Comparison of ENCODE assay signal across 16 cellular contexts in the genomic region with DNA sequence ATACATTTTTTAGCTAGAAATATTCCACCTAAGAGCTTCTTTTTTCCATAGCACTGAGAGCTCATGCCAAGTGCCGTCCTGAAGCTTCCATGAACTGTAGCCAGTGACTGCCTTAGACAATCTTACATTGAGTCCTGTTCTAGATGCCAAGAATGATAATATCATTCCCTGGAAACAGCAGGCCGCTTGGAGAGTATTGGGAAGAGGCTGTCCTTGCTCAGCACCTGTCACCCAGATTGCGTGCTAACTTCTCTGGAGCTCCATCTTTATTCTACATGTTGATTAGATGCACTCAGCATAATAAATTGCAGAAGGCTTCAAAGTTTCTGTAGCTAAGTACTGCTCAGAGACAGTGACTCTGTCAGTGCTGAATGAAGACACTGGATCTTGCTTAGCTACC.
DNase-seq lines count a peak whose midpoint lies in the region; ATAC-seq, FAIRE-seq and TF ChIP-seq lines count a peak whose summit lies in the region.
"Had no signal": no experiment of that assay in that cellular context is flagged by ENCODE, and none has a peak within 500 bp of the region (broad histone marks: within the 10 kb centered on the region; RNA-seq: fewer than 3 reads in every experiment).

No MANE protein-coding gene starts in this region.

- peaks cover 6 to 13% of the 10 kb centered on the region in 2 donors for H3K4me1 ChIP-seq in gastrocnemius medialis
- H3K4me1 ChIP-seq: BLaER1 had no signal

- ATAC-seq in gastrocnemius medialis (peak in 1 of 2 donors; percentile 38), HG02763 (IDR thresholded peaks at IDR 0.05; ENCODE audit: unreplicated experiment) (no peak), HG03565 (IDR thresholded peaks at IDR 0.05; ENCODE audit: unreplicated experiment) (no peak)
- ATAC-seq: GM23338, HepG2 had no signal

- no peaks in the 10 kb centered on the region for H3K9me3 ChIP-seq in gastrocnemius medialis
- H3K9me3 ChIP-seq: BLaER1 had no signal

- DNase-seq in DMS 273 treated with DMSO at 0.1 percent for 48 hours (lab: John Stamatoyannopoulos, UW) (peak; percentile 26), NCI-H524 treated with DMSO at 0.1 percent for 48 hours (lab: John Stamatoyannopoulos, UW) (peak; percentile 23), cerebellum (ENCODE audit: low spot score) (peak; percentile 73), gastrocnemius medialis (no peak), HTR-8/SVneo (ENCODE audit: insufficient read length, low spot score) (no peak)
- DNase-seq: DMS153, DMS79 treated with DMSO at 0.1 percent for 48 hours, EL, GDM1, H7 had no signal

- TF ChIP-seq POLR2A in gastrocnemius medialis (IDR thresholded peaks at IDR 0.05) = no peak

- no peak for TF ChIP-seq CTCF in gastrocnemius medialis (IDR thresholded peaks at IDR 0.05 in 4 of 5, conservative IDR thresholded peaks at IDR 0.05 in 1 of 5)

- no peaks in the 10 kb centered on the region for H3K36me3 ChIP-seq in gastrocnemius medialis
- H3K36me3 ChIP-seq: BLaER1 had no signal

- FAIRE-seq in HTR-8/SVneo (lab: Jason Lieb, UNC) = no peak
- FAIRE-seq: GM12892, HepG2 had no signal

- intact Hi-C loops in gastrocnemius medialis (cut with DNase I; ENCODE audit: low total_unique reads) = no loop called here

- H3K27me3 ChIP-seq in gastrocnemius medialis = no peaks in the 10 kb centered on the region
- H3K27me3 ChIP-seq: BLaER1 had no signal

- no peak overlapping the region for H3K4me3 ChIP-seq in gastrocnemius medialis
- H3K4me3 ChIP-seq: BLaER1, GM23338 had no signal

- in situ Hi-C loops in gastrocnemius medialis (cut with MboI; ENCODE audit: low sequenced_read_pairs in 4 of 4) = no loop called here

- H3K27ac ChIP-seq in gastrocnemius medialis = peak overlapping the region; percentile 5 to 52 (median 24)
- H3K27ac ChIP-seq: BLaER1 had no signal

Comparison
In these comparisons a context has a peak if more than half of its experiments do, and no peak if none do; other contexts are left out.
1. DNase-seq: peak in DMS 273 treated with DMSO at 0.1 percent for 48 hours (single experiment), NCI-H524 treated with DMSO at 0.1 percent for 48 hours (single experiment) and cerebellum (single experiment); none in gastrocnemius medialis (0 of 2) and HTR-8/SVneo (single experiment).